ENCODE assay signal across 8 cellular contexts in the genomic region with DNA sequence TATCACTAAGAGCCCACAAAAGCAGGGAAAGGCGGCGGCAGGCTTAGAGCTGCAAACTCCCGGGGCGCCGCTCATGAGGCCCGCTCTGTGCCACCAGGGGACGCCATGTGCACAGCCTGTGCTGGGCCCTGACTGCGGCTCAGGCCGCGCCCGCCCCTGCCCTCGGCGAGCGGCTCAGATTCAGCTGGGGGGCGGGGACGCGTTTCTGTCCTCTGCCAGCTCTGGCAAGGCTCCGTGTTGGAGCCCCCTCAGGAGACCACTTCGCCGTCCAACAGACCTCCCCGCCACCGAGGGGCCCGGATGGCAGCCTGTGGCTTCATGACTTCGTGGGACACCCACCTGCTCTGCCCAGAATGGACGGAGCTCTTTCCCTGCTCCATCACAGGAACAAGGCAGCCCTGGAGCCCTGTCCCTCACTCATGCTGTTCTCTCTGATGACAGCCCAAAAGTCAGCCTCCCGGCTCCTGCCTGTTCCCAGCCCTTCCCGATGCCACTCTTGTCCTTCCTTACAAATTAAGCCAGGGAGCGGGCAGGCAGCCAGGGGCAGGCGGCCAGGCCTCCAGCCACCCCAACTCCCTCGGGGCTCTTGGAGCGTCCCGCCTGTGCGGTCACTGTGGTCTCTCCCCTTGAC.
DNase-seq lines count a peak whose midpoint lies in the region; ATAC-seq, FAIRE-seq and TF ChIP-seq lines count a peak whose summit lies in the region.

No MANE protein-coding gene starts in this region.

- H3K9me3 ChIP-seq in K562 (replicated peaks; ENCODE audit: control insufficient read depth, insufficient read depth, low read depth, low read length) (no peaks in the 10 kb centered on the region), iPS-18c (ENCODE audit: control insufficient read depth, insufficient read depth, low read length) (peaks cover 2% of the 10 kb centered on the region), smooth muscle cell (replicated peaks; ENCODE audit: low read depth) (no peaks in the 10 kb centered on the region)

- no peak for FAIRE-seq in K562 (lab: Jason Lieb, UNC)

- peak; percentile 97 to 99 for TF ChIP-seq RAD21 in K562 (CRISPR knock-in tag; conservative IDR thresholded peaks at IDR 0.05 in 1 of 2, IDR thresholded peaks at IDR 0.05 in 1 of 2)

- H3K4me2 ChIP-seq in K562 (ENCODE audit: insufficient read depth, low read length) (peak overlapping the region; percentile 46), smooth muscle cell (peak overlapping the region; percentile 84)

- DNase-seq in NCI-H1417 (lab: John Stamatoyannopoulos, UW) (peak; percentile 70 to 81 (median 77)), NCI-H1417 treated with DMSO at 0.1 percent for 48 hours (lab: John Stamatoyannopoulos, UW) (no peak), NCI-H1694 (lab: John Stamatoyannopoulos, UW) (peak; percentile 48), UCSD-AML1 (lab: John Stamatoyannopoulos, UW; ENCODE audit: unreplicated experiment) (peak; percentile 79), K562 (ENCODE audit: extremely low read depth in 1 of 4, low spot score in 3 of 4) (peak; percentile 84 to 90 (median 88)), smooth muscle cell (lab: John Stamatoyannopoulos, UW; ENCODE audit: unreplicated experiment) (peak; percentile 28)

- H3K36me3 ChIP-seq in K562 (ENCODE audit: control insufficient read depth, insufficient read depth, low read length) (no peaks in the 10 kb centered on the region), smooth muscle cell (ENCODE audit: low read depth) (no peaks in the 10 kb centered on the region)

- H3F3A ChIP-seq in smooth muscle cell (ENCODE audit: low read depth): peaks cover 3% of the 10 kb centered on the region

- no peak for TF ChIP-seq POLR2A in K562 (conservative IDR thresholded peaks at IDR 0.05)

- no peak for TF ChIP-seq EP300 in K562 (IDR thresholded peaks at IDR 0.05; ENCODE audit: low read length)

- H3K79me2 ChIP-seq in K562 (ENCODE audit: control insufficient read depth, insufficient read depth, low read length): no peaks in the 10 kb centered on the region
- H3K79me2 ChIP-seq in smooth muscle cell (ENCODE audit: low read depth): no peaks in the 10 kb centered on the region

- H3K9ac ChIP-seq in K562 (ENCODE audit: insufficient read depth in 1 of 2, low read depth in 2 of 2, low read length in 2 of 2): peak overlapping the region in 1 of 2 experiments; percentile 77; a peak in 2 of 4 replicates
- H3K9ac ChIP-seq in smooth muscle cell (ENCODE audit: low read depth): no peak overlapping the region

- no TSS peak for BruUV-seq in K562 (replicated peaks; lab: Mats Ljungman, UMichigan)

- CTCF ChIA-PET in K562 (lab: Yijun Ruan, JAX; ENCODE audit: low intra/inter-chr PET ratio): interaction anchor here (0.6 to 4.1 kb wide), 7 partner anchors 184 to 1255 kb away, joined by 3 to 80 read pairs (median 5); a partner anchor contains a TSS

- no peak overlapping the region for H3K27ac ChIP-seq in K562 (ENCODE audit: extremely low read depth, low read depth, low read length)
- H3K27ac ChIP-seq in smooth muscle cell (ENCODE audit: low read depth): no peak overlapping the region

- H4K20me1 ChIP-seq in K562 (replicated peaks; ENCODE audit: control insufficient read depth, insufficient read depth, low read length) (no peaks in the 10 kb centered on the region; the same call in 1 of the 2 replicates), smooth muscle cell (ENCODE audit: low read depth) (peaks cover 7% of the 10 kb centered on the region)

- peaks cover 2 to 18% of the 10 kb centered on the region in 2 experiments; a peak in 3 of 5 replicates for H3K4me1 ChIP-seq in K562 (replicated peaks in 1 of 2; ENCODE audit: control insufficient read depth in 2 of 2, insufficient read depth in 2 of 2, low read length in 2 of 2)
- peaks cover 10% of the 10 kb centered on the region for H3K4me1 ChIP-seq in smooth muscle cell (ENCODE audit: low read depth)

- ATAC-seq in HG02763 (IDR thresholded peaks at IDR 0.05; ENCODE audit: unreplicated experiment) (peak; percentile 76), K562 (peak; percentile 99)

- 5% methylated on average over 32 of the region's 33 CpGs for whole genome bisulfite sequencing in K562 (ENCODE audit: insufficient coverage, low coverage, missing lambda C conversion rate)
- WGBS in smooth muscle cell (ENCODE audit: low lambda C conversion rate): 19% methylated on average over 32 of the region's 33 CpGs

- peak overlapping the region; percentile 16; the same call in 1 of the 2 replicates for H3K4me3 ChIP-seq in K562
- H3K4me3 ChIP-seq in iPS-18c (ENCODE audit: insufficient read depth, low read depth, low read length): peak overlapping the region; percentile 40; the same call in 1 of the 2 replicates
- peak overlapping the region; percentile 39 for H3K4me3 ChIP-seq in smooth muscle cell

- POLR2A ChIA-PET in K562 (lab: Yijun Ruan, JAX): interaction anchor here (0.6 to 1.4 kb wide), 10 partner anchors 9 to 327 kb away, joined by 3 to 5 read pairs (median 3); no protein-coding TSS in a partner anchor

- TF ChIP-seq CTCF in K562 (IDR thresholded peaks at IDR 0.05 in 2 of 3, conservative IDR thresholded peaks at IDR 0.05 in 1 of 3; ENCODE audit: insufficient read depth in 2 of 3, low read depth in 1 of 3, low read length in 3 of 3): peak; percentile 88 to 97 (median 94)
- peak; percentile 87 for TF ChIP-seq CTCF in smooth muscle cell (IDR thresholded peaks at IDR 0.05; ENCODE audit: borderline replicate concordance, insufficient read depth, poor library complexity, severe bottlenecking)

- intact Hi-C loops in K562 (cut with micrococcal nuclease): loop anchor here (1.0 to 10.0 kb wide), 6 partner anchors 177 to 720 kb away; no protein-coding TSS in a partner anchor

- H3K27me3 ChIP-seq in K562 (ENCODE audit: control insufficient read depth in 2 of 2, insufficient read depth in 2 of 2, low read length in 2 of 2) (peaks cover 27 to 58% of the 10 kb centered on the region in 2 experiments; a peak in 4 of 5 replicates), smooth muscle cell (ENCODE audit: low read depth) (no peaks in the 10 kb centered on the region)

- in situ Hi-C loops in K562 (cut with MboI): loop anchor here (5.0 to 25.0 kb wide), 3 partner anchors 183 to 337 kb away; a partner anchor contains a TSS

- no peaks in the 10 kb centered on the region for H3K9me1 ChIP-seq in K562 (ENCODE audit: control insufficient read depth, insufficient read depth, low read length)

- H2AFZ ChIP-seq in K562 (ENCODE audit: low read depth, low read length) (no peak overlapping the region), smooth muscle cell (ENCODE audit: low read depth) (no peak overlapping the region)

TF ChIP-seq in K562, 482 proteins besides CTCF, POLR2A, EP300 and RAD21 (continues in another document):
- no peak for TF ChIP-seq RBM25 (IDR thresholded peaks at IDR 0.05; ENCODE audit: low read depth, low read length, severe bottlenecking)
- no peak for TF ChIP-seq HCFC1 (IDR thresholded peaks at IDR 0.05; ENCODE audit: low read depth, low read length)
- TF ChIP-seq, protein P1, sequence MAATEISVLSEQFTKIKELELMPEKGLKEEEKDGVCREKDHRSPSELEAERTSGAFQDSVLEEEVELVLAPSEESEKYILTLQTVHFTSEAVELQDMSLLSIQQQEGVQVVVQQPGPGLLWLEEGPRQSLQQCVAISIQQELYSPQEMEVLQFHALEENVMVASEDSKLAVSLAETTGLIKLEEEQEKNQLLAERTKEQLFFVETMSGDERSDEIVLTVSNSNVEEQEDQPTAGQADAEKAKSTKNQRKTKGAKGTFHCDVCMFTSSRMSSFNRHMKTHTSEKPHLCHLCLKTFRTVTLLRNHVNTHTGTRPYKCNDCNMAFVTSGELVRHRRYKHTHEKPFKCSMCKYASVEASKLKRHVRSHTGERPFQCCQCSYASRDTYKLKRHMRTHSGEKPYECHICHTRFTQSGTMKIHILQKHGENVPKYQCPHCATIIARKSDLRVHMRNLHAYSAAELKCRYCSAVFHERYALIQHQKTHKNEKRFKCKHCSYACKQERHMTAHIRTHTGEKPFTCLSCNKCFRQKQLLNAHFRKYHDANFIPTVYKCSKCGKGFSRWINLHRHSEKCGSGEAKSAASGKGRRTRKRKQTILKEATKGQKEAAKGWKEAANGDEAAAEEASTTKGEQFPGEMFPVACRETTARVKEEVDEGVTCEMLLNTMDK (IDR thresholded peaks at IDR 0.05; ENCODE audit: borderline replicate concordance, insufficient read depth, low read depth, low read length, poor library complexity, severe bottlenecking): peak; percentile 82
- TF ChIP-seq, protein P2, sequence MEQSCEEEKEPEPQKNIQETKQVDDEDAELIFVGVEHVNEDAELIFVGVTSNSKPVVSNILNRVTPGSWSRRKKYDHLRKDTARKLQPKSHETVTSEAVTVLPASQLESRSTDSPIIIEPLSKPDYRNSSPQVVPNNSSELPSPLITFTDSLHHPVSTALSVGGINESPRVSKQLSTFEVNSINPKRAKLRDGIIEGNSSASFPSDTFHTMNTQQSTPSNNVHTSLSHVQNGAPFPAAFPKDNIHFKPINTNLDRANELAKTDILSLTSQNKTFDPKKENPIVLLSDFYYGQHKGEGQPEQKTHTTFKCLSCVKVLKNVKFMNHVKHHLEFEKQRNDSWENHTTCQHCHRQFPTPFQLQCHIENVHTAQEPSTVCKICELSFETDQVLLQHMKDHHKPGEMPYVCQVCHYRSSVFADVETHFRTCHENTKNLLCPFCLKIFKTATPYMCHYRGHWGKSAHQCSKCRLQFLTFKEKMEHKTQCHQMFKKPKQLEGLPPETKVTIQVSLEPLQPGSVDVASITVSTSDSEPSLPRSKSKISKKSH (CRISPR knock-in tag; IDR thresholded peaks at IDR 0.05): no peak
- TF ChIP-seq, protein P3, sequence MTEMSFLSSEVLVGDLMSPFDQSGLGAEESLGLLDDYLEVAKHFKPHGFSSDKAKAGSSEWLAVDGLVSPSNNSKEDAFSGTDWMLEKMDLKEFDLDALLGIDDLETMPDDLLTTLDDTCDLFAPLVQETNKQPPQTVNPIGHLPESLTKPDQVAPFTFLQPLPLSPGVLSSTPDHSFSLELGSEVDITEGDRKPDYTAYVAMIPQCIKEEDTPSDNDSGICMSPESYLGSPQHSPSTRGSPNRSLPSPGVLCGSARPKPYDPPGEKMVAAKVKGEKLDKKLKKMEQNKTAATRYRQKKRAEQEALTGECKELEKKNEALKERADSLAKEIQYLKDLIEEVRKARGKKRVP (CRISPR knock-in tag; IDR thresholded peaks at IDR 0.05): no peak
- TF ChIP-seq NFRKB (IDR thresholded peaks at IDR 0.05; ENCODE audit: low read depth): no peak
- no peak for TF ChIP-seq MYC (IDR thresholded peaks at IDR 0.05; ENCODE audit: low read depth, low read length)
- TF ChIP-seq MYC (CRISPR knock-in tag; IDR thresholded peaks at IDR 0.05; ENCODE audit: borderline replicate concordance, low read depth): no peak
